Comparison of ENCODE assay signal across 24 cellular contexts in the genomic region with DNA sequence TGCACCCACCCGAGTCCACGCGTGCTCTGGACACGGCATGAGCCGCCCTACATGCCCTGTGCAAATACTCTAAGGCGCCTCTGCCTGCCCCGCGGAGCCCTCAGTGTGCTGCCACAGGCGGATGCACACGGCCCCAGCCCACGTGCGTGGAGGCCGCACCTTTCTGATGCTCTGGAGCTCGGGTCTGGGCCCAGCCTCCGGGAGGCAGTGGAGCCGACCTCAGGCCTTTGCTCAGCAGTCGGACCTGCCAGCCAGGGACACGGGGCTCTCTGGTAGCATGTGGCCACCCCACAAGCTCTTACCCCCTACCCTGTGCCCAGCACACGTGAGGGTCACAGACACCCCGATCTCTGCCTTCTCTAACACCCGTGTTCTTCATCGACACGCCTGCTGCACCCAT. TPM values are rescaled to one million over a fixed set of nuclear protein-coding genes. Genes with fewer than 3 reads are reported as not detected.
DNase-seq lines count a peak whose midpoint lies in the region; ATAC-seq, FAIRE-seq and TF ChIP-seq lines count a peak whose summit lies in the region.
"Had no signal": no experiment of that assay in that cellular context is flagged by ENCODE, and none has a peak within 500 bp of the region (broad histone marks: within the 10 kb centered on the region; RNA-seq: fewer than 3 reads in every experiment).

No MANE protein-coding gene starts in this region.

- CTCF ChIA-PET in activated naive CD4-positive, alpha-beta T cell treated with anti-CD3 and anti-CD28 coated beads for 36 hours (lab: Charles Lee), result no interaction called here

- H3K18ac ChIP-seq in mesenchymal stem cell (ENCODE audit: low read depth in 1 of 2, low read length in 2 of 2), result peak overlapping the region in 1 of 2 experiments; percentile 48

- H3K27me3 Mint-ChIP-seq in activated naive CD4-positive, alpha-beta T cell treated with anti-CD3 and anti-CD28 coated beads, Interleukin-2, amount 50 U/mL, for 24 hours, result no peaks in the 10 kb centered on the region
- H3K27me3 Mint-ChIP-seq in activated naive CD4-positive, alpha-beta T cell treated with anti-CD3 and anti-CD28 coated beads for 36 hours (ENCODE audit: low read depth), result no peaks in the 10 kb centered on the region
- peaks cover 3% of the 10 kb centered on the region for H3K27me3 Mint-ChIP-seq in activated T-helper 1 cell treated with anti-CD3 and anti-CD28 coated beads, Interleukin-12 subunit alpha, Interleukin-12 subunit beta, Interleukin-2, Interleukin-4 antibody, amounts not matched to agents 30 ng/mL and 10 ng/mL and 1 ng/mL, durations not matched to agents 14 hours and 24 hours and 36 hours (ENCODE audit: insufficient read depth)
- H3K27me3 Mint-ChIP-seq: activated CD4-positive, alpha-beta T cell treated with anti-CD3 and anti-CD28 coated beads, Interleukin-2, amount 10 ng/mL, durations not matched to agents 7 days and 5 days had no signal

- peaks cover 22% of the 10 kb centered on the region for H3K79me1 ChIP-seq in mesenchymal stem cell (replicated peaks; ENCODE audit: low read length, poor library complexity, severe bottlenecking)

- peaks cover 40 to 82% of the 10 kb centered on the region in 2 experiments for H3K36me3 ChIP-seq in mesenchymal stem cell (ENCODE audit: control insufficient read depth in 1 of 2, insufficient read depth in 2 of 2, low read depth in 1 of 2, low read length in 2 of 2)
- peaks cover 4% of the 10 kb centered on the region in 2 donors for H3K36me3 ChIP-seq in small intestine (ENCODE audit: control insufficient read depth in 2 of 2, insufficient read depth in 2 of 2, low read length in 2 of 2)

- no peak overlapping the region for H3K4me2 ChIP-seq in mesenchymal stem cell (ENCODE audit: low read length, poor library complexity, severe bottlenecking)

- no peak overlapping the region for H2AFZ ChIP-seq in mesenchymal stem cell (ENCODE audit: low read depth, low read length)

- H3K4me1 Mint-ChIP-seq in activated naive CD4-positive, alpha-beta T cell treated with anti-CD3 and anti-CD28 coated beads, Interleukin-2, amount 50 U/mL, for 24 hours, result peaks cover 4% of the 10 kb centered on the region
- H3K4me1 Mint-ChIP-seq in activated naive CD4-positive, alpha-beta T cell treated with anti-CD3 and anti-CD28 coated beads for 36 hours (ENCODE audit: low read depth), result peaks cover 5% of the 10 kb centered on the region
- peaks cover 5% of the 10 kb centered on the region for H3K4me1 Mint-ChIP-seq in stimulated activated effector memory CD8-positive, alpha-beta T cell treated with anti-CD3 and anti-CD28 coated beads, Interleukin-12 subunit alpha, Interleukin-12 subunit beta, amount 100 ng/mL, for 72 hours
- no peaks in the 10 kb centered on the region for H3K4me1 Mint-ChIP-seq in activated T-helper 1 cell treated with anti-CD3 and anti-CD28 coated beads, Interleukin-12 subunit alpha, Interleukin-12 subunit beta, Interleukin-2, Interleukin-4 antibody, amounts not matched to agents 30 ng/mL and 10 ng/mL and 1 ng/mL, durations not matched to agents 14 hours and 24 hours and 36 hours (ENCODE audit: low read depth)

- FAIRE-seq in small intestine (lab: Jason Lieb, UNC), result no peak
- FAIRE-seq: TTC549 had no signal

- H2AK5ac ChIP-seq in mesenchymal stem cell (ENCODE audit: low read length, severe bottlenecking), result no peak overlapping the region

- H2BK12ac ChIP-seq in mesenchymal stem cell (ENCODE audit: low read length in 2 of 2), result no peak overlapping the region

- H4K91ac ChIP-seq in mesenchymal stem cell (ENCODE audit: low read length), result no peak overlapping the region

- no peak for TF ChIP-seq CTCF in VCaP (conservative IDR thresholded peaks at IDR 0.05)

- H2BK5ac ChIP-seq in mesenchymal stem cell (ENCODE audit: low read depth, low read length, poor library complexity, severe bottlenecking), result no peak overlapping the region

- no peak overlapping the region for H2BK120ac ChIP-seq in mesenchymal stem cell (ENCODE audit: low read depth, low read length)

- no peaks in the 10 kb centered on the region for H3K9me3 Mint-ChIP-seq in activated naive CD4-positive, alpha-beta T cell treated with anti-CD3 and anti-CD28 coated beads, Interleukin-2, amount 50 U/mL, for 24 hours
- H3K9me3 Mint-ChIP-seq in activated naive CD4-positive, alpha-beta T cell treated with anti-CD3 and anti-CD28 coated beads for 36 hours, result no peaks in the 10 kb centered on the region
- no peaks in the 10 kb centered on the region for H3K9me3 Mint-ChIP-seq in stimulated activated effector memory CD8-positive, alpha-beta T cell treated with anti-CD3 and anti-CD28 coated beads, Interleukin-12 subunit alpha, Interleukin-12 subunit beta, amount 100 ng/mL, for 72 hours
- no peaks in the 10 kb centered on the region for H3K9me3 Mint-ChIP-seq in activated T-helper 1 cell treated with anti-CD3 and anti-CD28 coated beads, Interleukin-12 subunit alpha, Interleukin-12 subunit beta, Interleukin-2, Interleukin-4 antibody, amounts not matched to agents 30 ng/mL and 10 ng/mL and 1 ng/mL, durations not matched to agents 14 hours and 24 hours and 36 hours
- H3K9me3 Mint-ChIP-seq: activated CD4-positive, alpha-beta T cell treated with anti-CD3 and anti-CD28 coated beads, Interleukin-2, amount 10 ng/mL, durations not matched to agents 7 days and 5 days had no signal

- H3K4me3 Mint-ChIP-seq in activated naive CD4-positive, alpha-beta T cell treated with anti-CD3 and anti-CD28 coated beads, Interleukin-2, amount 50 U/mL, for 24 hours, result peak overlapping the region; percentile 13
- no peak overlapping the region for H3K4me3 Mint-ChIP-seq in activated naive CD4-positive, alpha-beta T cell treated with anti-CD3 and anti-CD28 coated beads for 36 hours
- H3K4me3 Mint-ChIP-seq in stimulated activated effector memory CD8-positive, alpha-beta T cell treated with anti-CD3 and anti-CD28 coated beads, Interleukin-12 subunit alpha, Interleukin-12 subunit beta, amount 100 ng/mL, for 72 hours, result peak overlapping the region; percentile 50
- H3K4me3 Mint-ChIP-seq in activated T-helper 1 cell treated with anti-CD3 and anti-CD28 coated beads, Interleukin-12 subunit alpha, Interleukin-12 subunit beta, Interleukin-2, Interleukin-4 antibody, amounts not matched to agents 30 ng/mL and 10 ng/mL and 1 ng/mL, durations not matched to agents 14 hours and 24 hours and 36 hours, result no peak overlapping the region
- H3K4me3 Mint-ChIP-seq: activated CD4-positive, alpha-beta T cell treated with anti-CD3 and anti-CD28 coated beads, Interleukin-2, amount 10 ng/mL, durations not matched to agents 7 days and 5 days had no signal

- H3K36me3 Mint-ChIP-seq in activated naive CD4-positive, alpha-beta T cell treated with anti-CD3 and anti-CD28 coated beads, Interleukin-2, amount 50 U/mL, for 24 hours, result no peaks in the 10 kb centered on the region
- no peaks in the 10 kb centered on the region for H3K36me3 Mint-ChIP-seq in activated naive CD4-positive, alpha-beta T cell treated with anti-CD3 and anti-CD28 coated beads for 36 hours (ENCODE audit: low read depth)
- H3K36me3 Mint-ChIP-seq in stimulated activated effector memory CD8-positive, alpha-beta T cell treated with anti-CD3 and anti-CD28 coated beads, Interleukin-12 subunit alpha, Interleukin-12 subunit beta, amount 100 ng/mL, for 72 hours, result peaks cover 10% of the 10 kb centered on the region
- H3K36me3 Mint-ChIP-seq in activated T-helper 1 cell treated with anti-CD3 and anti-CD28 coated beads, Interleukin-12 subunit alpha, Interleukin-12 subunit beta, Interleukin-2, Interleukin-4 antibody, amounts not matched to agents 30 ng/mL and 10 ng/mL and 1 ng/mL, durations not matched to agents 14 hours and 24 hours and 36 hours (ENCODE audit: low read depth), result peaks cover 9% of the 10 kb centered on the region

- H4K8ac ChIP-seq in mesenchymal stem cell (ENCODE audit: low read length), result peak overlapping the region; percentile 56

- peak overlapping the region; percentile 83 for H3K27ac ChIP-seq in VCaP
- H3K27ac ChIP-seq in mesenchymal stem cell (ENCODE audit: low read length, poor library complexity, severe bottlenecking), result no peak overlapping the region
- H3K27ac ChIP-seq in small intestine (ENCODE audit: low read depth in 1 of 2, low read length in 1 of 2), result no peak overlapping the region
- H3K27ac ChIP-seq: BLaER1 treated with 17β-estradiol and CSF1 and Interleukin-3, amounts not matched to agents 10 nM and 100 nM had no signal

- no peaks in the 10 kb centered on the region for H3K9me3 ChIP-seq in mesenchymal stem cell (ENCODE audit: control insufficient read depth, low read length)
- H3K9me3 ChIP-seq in small intestine (ENCODE audit: control insufficient read depth, low read depth), result no peaks in the 10 kb centered on the region
- H3K9me3 ChIP-seq: BLaER1 treated with 17β-estradiol and CSF1 and Interleukin-3, amounts not matched to agents 10 nM and 100 nM had no signal

- H3K4me3 ChIP-seq in mesenchymal stem cell (ENCODE audit: insufficient read depth in 1 of 2, low read depth in 1 of 2, low read length in 2 of 2) (peak overlapping the region in 1 of 2 experiments; percentile 82), small intestine (ENCODE audit: low read depth in 1 of 2, low read length in 2 of 2) (no peak overlapping the region)
- H3K4me3 ChIP-seq: BLaER1 treated with 17β-estradiol and CSF1 and Interleukin-3, amounts not matched to agents 10 nM and 100 nM had no signal

- H3K4me1 ChIP-seq in mesenchymal stem cell (ENCODE audit: control insufficient read depth, insufficient read depth, low read depth, low read length) (peaks cover 37% of the 10 kb centered on the region), small intestine (ENCODE audit: control insufficient read depth in 2 of 2, insufficient read depth in 1 of 2, low read depth in 1 of 2, low read length in 1 of 2) (no peaks in the 10 kb centered on the region)

- no peak for DNase-seq in activated naive CD4-positive, alpha-beta T cell treated with anti-CD3 and anti-CD28 coated beads for 36 hours
- DNase-seq in mesenchymal stem cell (no peak), small intestine (no peak), DMS153 (lab: John Stamatoyannopoulos, UW) (no peak)
- no peak for DNase-seq in stimulated activated effector memory CD8-positive, alpha-beta T cell treated with anti-CD3 and anti-CD28 coated beads, Interleukin-12 subunit alpha, Interleukin-12 subunit beta, amount 100 ng/mL, for 72 hours (ENCODE audit: low spot score in 2 of 2)
- DNase-seq in activated T-helper 1 cell treated with anti-CD3 and anti-CD28 coated beads, Interleukin-12 subunit alpha, Interleukin-12 subunit beta, Interleukin-2, Interleukin-4 antibody, amounts not matched to agents 30 ng/mL and 10 ng/mL and 1 ng/mL, durations not matched to agents 14 hours and 24 hours and 36 hours (ENCODE audit: low spot score), result no peak
- DNase-seq: activated CD4-positive, alpha-beta T cell treated with anti-CD3 and anti-CD28 coated beads, Interleukin-2, amount 10 ng/mL, durations not matched to agents 7 days and 5 days; activated gamma-delta T cell treated with Interleukin-2 at 50 U/mL for 16 hours; DMS 273 treated with DMSO at 0.1 percent for 48 hours; effector memory CD4-positive, alpha-beta T cell; GF-D8; KBM-7; mesendoderm; NCI-H187 treated with DMSO at 0.1 percent for 48 hours; NCI-H2227 treated with DMSO at 0.1 percent for 48 hours; NCI-H774; nucleus accumbens; retina; stimulated activated CD4-positive, alpha-beta T cell treated with anti-CD3 and anti-CD28 coated beads, Interleukin-12 subunit alpha, Interleukin-12 subunit beta, amount 100 ng/mL, for 4 hours had no signal

- H3K23ac ChIP-seq in mesenchymal stem cell (ENCODE audit: low read length in 2 of 2), result no peak overlapping the region

- H3K4ac ChIP-seq in mesenchymal stem cell (ENCODE audit: low read depth in 1 of 2, low read length in 2 of 2), result no peak overlapping the region

- peak overlapping the region in 1 of 2 experiments; percentile 29 for H3K14ac ChIP-seq in mesenchymal stem cell (ENCODE audit: low read length in 2 of 2)

- intact Hi-C loops in activated naive CD4-positive, alpha-beta T cell treated with anti-CD3 and anti-CD28 coated beads for 36 hours (cut with micrococcal nuclease), result no loop called here
- intact Hi-C loops in activated T-helper 1 cell treated with anti-CD3 and anti-CD28 coated beads, Interleukin-12 subunit alpha, Interleukin-12 subunit beta, Interleukin-2, Interleukin-4 antibody, amounts not matched to agents 30 ng/mL and 10 ng/mL and 1 ng/mL, durations not matched to agents 14 hours and 24 hours and 36 hours (cut with micrococcal nuclease), result no loop called here

- H2BK15ac ChIP-seq in mesenchymal stem cell (ENCODE audit: low read depth, poor library complexity, severe bottlenecking), result no peak overlapping the region

- no peak overlapping the region for H3K9ac ChIP-seq in mesenchymal stem cell (ENCODE audit: low read length)
- H3K9ac ChIP-seq: BLaER1 treated with 17β-estradiol and CSF1 and Interleukin-3, amounts not matched to agents 10 nM and 100 nM had no signal

- no peak for ATAC-seq in stimulated activated effector memory CD8-positive, alpha-beta T cell treated with anti-CD3 and anti-CD28 coated beads, Interleukin-12 subunit alpha, Interleukin-12 subunit beta, amount 100 ng/mL, for 72 hours
- ATAC-seq: Right ventricle myocardium inferior had no signal

- 93% methylated on average over 23 of the region's 23 CpGs for WGBS in mesenchymal stem cell
- 82 to 91% (median 85%) methylated on average over 23 of the region's 23 CpGs for WGBS in small intestine, 3 donors

- H3K27ac Mint-ChIP-seq in activated naive CD4-positive, alpha-beta T cell treated with anti-CD3 and anti-CD28 coated beads, Interleukin-2, amount 50 U/mL, for 24 hours, result no peak overlapping the region
- H3K27ac Mint-ChIP-seq in activated naive CD4-positive, alpha-beta T cell treated with anti-CD3 and anti-CD28 coated beads for 36 hours, result no peak overlapping the region
- H3K27ac Mint-ChIP-seq in stimulated activated effector memory CD8-positive, alpha-beta T cell treated with anti-CD3 and anti-CD28 coated beads, Interleukin-12 subunit alpha, Interleukin-12 subunit beta, amount 100 ng/mL, for 72 hours, result no peak overlapping the region
- no peak overlapping the region for H3K27ac Mint-ChIP-seq in activated T-helper 1 cell treated with anti-CD3 and anti-CD28 coated beads, Interleukin-12 subunit alpha, Interleukin-12 subunit beta, Interleukin-2, Interleukin-4 antibody, amounts not matched to agents 30 ng/mL and 10 ng/mL and 1 ng/mL, durations not matched to agents 14 hours and 24 hours and 36 hours
- H3K27ac Mint-ChIP-seq: activated CD4-positive, alpha-beta T cell treated with anti-CD3 and anti-CD28 coated beads, Interleukin-2, amount 10 ng/mL, durations not matched to agents 7 days and 5 days had no signal

- H3K27me3 ChIP-seq in mesenchymal stem cell (ENCODE audit: control insufficient read depth in 1 of 2, insufficient read depth in 1 of 2, low read length in 2 of 2) (no peaks in the 10 kb centered on the region), small intestine (ENCODE audit: control insufficient read depth in 2 of 2, insufficient read depth in 2 of 2, low read length in 2 of 2) (no peaks in the 10 kb centered on the region)

RNA-seq across cellular contexts. Expression of a gene that starts 2.1 kb away (rescaled TPM):
- not detected for total RNA-seq in activated naive CD4-positive, alpha-beta T cell treated with anti-CD3 and anti-CD28 coated beads for 36 hours
- 3.3 TPM for polyA plus RNA-seq in mesenchymal stem cell (2013, experiment 1 of 2)
- polyA plus RNA-seq in mesenchymal stem cell (2013, experiment 2 of 2), result 3.3 TPM
- total RNA-seq in activated T-helper 1 cell treated with anti-CD3 and anti-CD28 coated beads, Interleukin-12 subunit alpha, Interleukin-12 subunit beta, Interleukin-2, Interleukin-4 antibody, amounts not matched to agents 30 ng/mL and 10 ng/mL and 1 ng/mL, durations not matched to agents 14 hours and 24 hours and 36 hours, result 0.41 and 1.0 TPM in 2 replicates
- 1 to 10 TPM in 2 of 3 donors, not detected in 1; 1.6 to 3.7 TPM for polyA plus RNA-seq in small intestine

RNA-seq across cellular contexts. Expression of a gene that starts 26.4 kb away (rescaled TPM):
- total RNA-seq in activated naive CD4-positive, alpha-beta T cell treated with anti-CD3 and anti-CD28 coated beads for 36 hours, result 10 to 100 TPM; 39.4 to 41.0 TPM
- 23.0 TPM for polyA plus RNA-seq in mesenchymal stem cell (2013, experiment 1 of 2)
- 22.7 TPM for polyA plus RNA-seq in mesenchymal stem cell (2013, experiment 2 of 2)
- 108 TPM in 2 replicates for total RNA-seq in activated T-helper 1 cell treated with anti-CD3 and anti-CD28 coated beads, Interleukin-12 subunit alpha, Interleukin-12 subunit beta, Interleukin-2, Interleukin-4 antibody, amounts not matched to agents 30 ng/mL and 10 ng/mL and 1 ng/mL, durations not matched to agents 14 hours and 24 hours and 36 hours
- polyA plus RNA-seq in small intestine, result 10 to 100 TPM; 24.2 to 42.1 (median 25.9) TPM

RNA-seq across cellular contexts. Expression of a gene that starts 36.3 kb away (rescaled TPM):
- total RNA-seq in activated naive CD4-positive, alpha-beta T cell treated with anti-CD3 and anti-CD28 coated beads for 36 hours, result 10 to 100 TPM; 91.6 to 95.9 TPM
- 139 TPM for polyA plus RNA-seq in mesenchymal stem cell (2013, experiment 1 of 2)
- polyA plus RNA-seq in mesenchymal stem cell (2013, experiment 2 of 2), result 138 TPM
- 135 and 137 TPM in 2 replicates for total RNA-seq in activated T-helper 1 cell treated with anti-CD3 and anti-CD28 coated beads, Interleukin-12 subunit alpha, Interleukin-12 subunit beta, Interleukin-2, Interleukin-4 antibody, amounts not matched to agents 30 ng/mL and 10 ng/mL and 1 ng/mL, durations not matched to agents 14 hours and 24 hours and 36 hours
- 100 to 1,000 TPM; 115 to 140 (median 133) TPM for polyA plus RNA-seq in small intestine

Comparison
In these comparisons a context has a peak if more than half of its experiments do, and no peak if none do; other contexts are left out.
1. H3K4me3 Mint-ChIP-seq: peak in activated naive CD4-positive, alpha-beta T cell treated with anti-CD3 and anti-CD28 coated beads, Interleukin-2, amount 50 U/mL, for 24 hours (single experiment) and stimulated activated effector memory CD8-positive, alpha-beta T cell treated with anti-CD3 and anti-CD28 coated beads, Interleukin-12 subunit alpha, Interleukin-12 subunit beta, amount 100 ng/mL, for 72 hours (single experiment); none in activated naive CD4-positive, alpha-beta T cell treated with anti-CD3 and anti-CD28 coated beads for 36 hours (single experiment) and activated T-helper 1 cell treated with anti-CD3 and anti-CD28 coated beads, Interleukin-12 subunit alpha, Interleukin-12 subunit beta, Interleukin-2, Interleukin-4 antibody, amounts not matched to agents 30 ng/mL and 10 ng/mL and 1 ng/mL, durations not matched to agents 14 hours and 24 hours and 36 hours (single experiment).